ENCODE assay signal across 8 cellular contexts in genomic region chr17:74296548-74296936, GRCh38. TPM values are rescaled to one million over a fixed set of nuclear protein-coding genes. Genes with fewer than 3 reads are reported as not detected.
A peak's percentile ranks its signal among the peaks of the same experiment; 100 is the strongest.
DNase-seq lines count a peak whose midpoint lies in the region; ATAC-seq and TF ChIP-seq lines count a peak whose summit lies in the region.

No MANE protein-coding gene starts in this region.

- H3K4me2 ChIP-seq in hepatocyte: peak overlapping the region; percentile 48

- H3K36me3 ChIP-seq in hepatocyte (replicated peaks; ENCODE audit: insufficient read depth, low read depth) (no peaks in the 10 kb centered on the region), spleen (no peaks in the 10 kb centered on the region)

- no peak overlapping the region for H2AFZ ChIP-seq in hepatocyte

- H3K9me3 ChIP-seq in hepatocyte (ENCODE audit: low read depth) (no peaks in the 10 kb centered on the region), spleen (peaks cover 0 to 4% (median 0%) of the 10 kb centered on the region in 8 donors)

- H3K9me2 ChIP-seq in hepatocyte (replicated peaks; ENCODE audit: insufficient read depth): no peaks in the 10 kb centered on the region

- no peaks in the 10 kb centered on the region for H4K20me1 ChIP-seq in hepatocyte (ENCODE audit: insufficient read depth, poor library complexity, severe bottlenecking)

- no peak for TF ChIP-seq POLR2A in spleen (IDR thresholded peaks at IDR 0.05)

- WGBS in hepatocyte (ENCODE audit: low lambda C conversion rate, missing lambda C conversion rate): 1% methylated on average over 5 of the region's 5 CpGs
- WGBS in spleen, 5 donors: 3 to 10% (median 5%) methylated on average over 5 of the region's 5 CpGs

- H3K4me3 ChIP-seq in GM12864 (ENCODE audit: low read depth, low read length): no peak overlapping the region
- H3K4me3 ChIP-seq in hepatocyte: no peak overlapping the region
- no peak overlapping the region for H3K4me3 ChIP-seq in spleen

- DNase-seq in AG20443 (ENCODE audit: low spot score) (peak; percentile 56), GM12864 (ENCODE audit: low read depth) (no peak), NCI-H774 (lab: John Stamatoyannopoulos, UW) (peak; percentile 26), amniotic epithelial cell (ENCODE audit: low read depth) (peak; percentile 76), hepatocyte (ENCODE audit: low spot score) (peak; percentile 88), spleen (no peak), NCI-H2029 treated with DMSO at 0.1 percent for 48 hours (lab: John Stamatoyannopoulos, UW) (no peak)

- peak overlapping the region; percentile 78 for H3K27ac ChIP-seq in hepatocyte
- peak overlapping the region in 1 of 8 donors; percentile 40 for H3K27ac ChIP-seq in spleen

- TF ChIP-seq CTCF in GM12864 (IDR thresholded peaks at IDR 0.05; ENCODE audit: low read depth, low read length, missing control alignments): peak; percentile 43
- peak; percentile 67 for TF ChIP-seq CTCF in hepatocyte (IDR thresholded peaks at IDR 0.05; ENCODE audit: poor library complexity)
- TF ChIP-seq CTCF in spleen (IDR thresholded peaks at IDR 0.05 in 8 of 11, conservative IDR thresholded peaks at IDR 0.05 in 3 of 11): peak; percentile 32 to 74 (median 60)

- H3K79me2 ChIP-seq in hepatocyte: no peaks in the 10 kb centered on the region

- no peak for ATAC-seq in HG03565 (IDR thresholded peaks at IDR 0.05; ENCODE audit: unreplicated experiment)

- H3K27me3 ChIP-seq in hepatocyte (no peaks in the 10 kb centered on the region), spleen (replicated peaks in 1 of 7) (peaks cover 0 to 34% (median 0%) of the 10 kb centered on the region in 7 donors)

- intact Hi-C loops in spleen (cut with DNase I; ENCODE audit: low total_unique reads): loop anchor here (5.0 kb wide), 1 partner anchor 84 kb away; the partner anchor contains the start of gene TTYH2

- H3K4me1 ChIP-seq in hepatocyte (ENCODE audit: insufficient read depth): no peaks in the 10 kb centered on the region
- H3K4me1 ChIP-seq in spleen: peaks cover 5 to 30% (median 8%) of the 10 kb centered on the region in 6 donors

RNA-seq across cellular contexts. Expression of gene DNAI2, which starts 22.5 kb away (rescaled TPM):
- total RNA-seq in hepatocyte: not detected in 2 replicates
- polyA plus RNA-seq in hepatocyte: not detected in 2 replicates
- total RNA-seq in spleen: under 1 TPM in 3 of 7 donors, not detected in 4; 0.23 to 0.67 (median 0.29) TPM
- under 1 TPM in 2 of 3 donors, not detected in 1; 0.35 to 0.72 TPM for polyA plus RNA-seq in spleen

RNA-seq across cellular contexts. Expression of gene KIF19, which starts 29.5 kb away (rescaled TPM):
- 0.20 and 0.80 TPM in 2 replicates for total RNA-seq in hepatocyte
- polyA plus RNA-seq in hepatocyte: 0.18 and 0.46 TPM in 2 replicates
- total RNA-seq in spleen: 10 to 100 TPM; 15.9 to 48.2 (median 24.1) TPM
- 10 to 100 TPM in 2 of 3 donors, 1 to 10 TPM in 1; 5.7 to 22.8 (median 13.3) TPM for polyA plus RNA-seq in spleen

Comparison
In these comparisons a context has a peak if more than half of its experiments do, and no peak if none do; other contexts are left out.
1. DNase-seq: peak in AG20443 (single experiment), NCI-H774 (single experiment), amniotic epithelial cell (single experiment) and hepatocyte (single experiment); none in GM12864 (single experiment), spleen (single experiment) and NCI-H2029 treated with DMSO at 0.1 percent for 48 hours (single experiment).
2. Peak in every context shown above with its lines, with median percentiles within 50 percentile points of each other: CTCF ChIP-seq.